10 cellular contexts compared by ENCODE assay signal in the genomic region with DNA sequence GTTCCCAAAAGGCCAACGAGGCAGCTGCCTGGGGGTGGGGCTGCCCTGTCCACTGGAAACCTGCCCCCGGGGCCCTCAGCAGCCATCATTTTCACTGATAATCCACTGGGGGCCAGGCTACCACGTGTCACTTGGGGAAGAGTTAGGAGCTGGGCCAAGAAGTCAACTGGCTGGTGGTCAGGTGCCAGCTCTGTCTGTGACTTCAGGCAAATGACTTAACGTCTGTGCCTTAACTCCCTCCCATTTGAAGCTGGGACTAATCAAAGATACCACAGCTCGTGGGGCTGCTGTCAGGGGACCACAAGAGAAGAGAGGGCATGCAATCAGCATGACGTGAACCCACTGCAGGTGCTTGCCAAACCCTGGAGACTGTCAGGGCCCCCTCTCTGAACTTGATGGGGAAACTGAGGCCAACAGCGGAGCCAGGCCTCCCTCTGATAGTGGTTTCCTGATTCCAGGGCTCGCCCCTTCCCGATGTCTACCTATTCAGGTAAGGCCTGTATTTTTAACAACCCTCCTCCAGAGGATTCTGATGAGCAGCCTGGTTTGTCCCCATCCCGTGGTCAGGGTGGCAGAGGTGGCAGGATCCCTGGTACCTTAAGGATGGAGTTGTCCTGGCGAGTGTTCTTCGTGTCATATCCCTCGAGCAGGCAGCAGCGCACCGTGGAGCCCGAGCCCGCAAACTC. TPM values are rescaled to one million over a fixed set of nuclear protein-coding genes. Genes with fewer than 3 reads are reported as not detected.
A peak's percentile ranks its signal among the peaks of the same experiment; 100 is the strongest.
DNase-seq lines count a peak whose midpoint lies in the region; ATAC-seq and TF ChIP-seq lines count a peak whose summit lies in the region.
"Had no signal": no experiment of that assay in that cellular context is flagged by ENCODE, and none has a peak within 500 bp of the region (broad histone marks: within the 10 kb centered on the region; RNA-seq: fewer than 3 reads in every experiment).

No MANE protein-coding gene starts in this region.

- H3K36me3 ChIP-seq in body of pancreas (replicated peaks in 1 of 2; ENCODE audit: insufficient read depth in 1 of 2, low read depth in 2 of 2), result peaks cover 0 to under 1% of the 10 kb centered on the region in 2 donors
- H3K36me3 ChIP-seq in naive thymus-derived CD4-positive, alpha-beta T cell (ENCODE audit: control insufficient read depth in 2 of 3, insufficient read depth in 3 of 3, low read length in 3 of 3), result peaks cover 15 to 91% (median 29%) of the 10 kb centered on the region in 3 experiments

- H3K4me1 Mint-ChIP-seq in Calu3 (ENCODE audit: low read depth, unreplicated experiment), result peaks cover 41% of the 10 kb centered on the region
- peaks cover 41 to 87% (median 63%) of the 10 kb centered on the region in 7 donors for H3K4me1 Mint-ChIP-seq in naive thymus-derived CD4-positive, alpha-beta T cell

- peak overlapping the region; percentile 85 for H3K27ac Mint-ChIP-seq in Calu3 (ENCODE audit: unreplicated experiment)
- peak overlapping the region; percentile 58 to 98 (median 90) for H3K27ac Mint-ChIP-seq in naive thymus-derived CD4-positive, alpha-beta T cell

- no peak overlapping the region for H3K4me3 ChIP-seq in body of pancreas
- H3K4me3 ChIP-seq in naive thymus-derived CD4-positive, alpha-beta T cell (ENCODE audit: low read length), result no peak overlapping the region
- H3K4me3 ChIP-seq: left lung, SJSA1 had no signal

- H3K9me3 Mint-ChIP-seq in Calu3 (ENCODE audit: low read depth, unreplicated experiment), result no peaks in the 10 kb centered on the region
- H3K9me3 Mint-ChIP-seq in naive thymus-derived CD4-positive, alpha-beta T cell, result no peaks in the 10 kb centered on the region

- peak in 1 of 3 donors; percentile 11 for TF ChIP-seq POLR2A in body of pancreas (IDR thresholded peaks at IDR 0.05)

- POLR2A ChIA-PET in naive thymus-derived CD4-positive, alpha-beta T cell (lab: Charles Lee), result interaction anchor here (0.8 to 61.3 kb wide), 7 partner anchors 9 to 168 kb away, joined by 3 to 1719 read pairs (median 5); a partner anchor contains a TSS

- 29 to 44% methylated on average over 6 to 17 of the region's 17 CpGs for WGBS in body of pancreas, 2 donors

- peaks cover 52% of the 10 kb centered on the region for H3K4me1 ChIP-seq in body of pancreas
- H3K4me1 ChIP-seq in naive thymus-derived CD4-positive, alpha-beta T cell (ENCODE audit: control insufficient read depth in 2 of 2, insufficient read depth in 2 of 2, low read length in 2 of 2), result peaks cover 36 to 61% of the 10 kb centered on the region in 2 donors
- H3K4me1 ChIP-seq: SJSA1 had no signal

- CTCF ChIA-PET in Calu3 (lab: Charles Lee), result interaction anchor here (0.7 to 1.4 kb wide), 2 partner anchors 85 to 101 kb away, joined by 3 read pairs; no protein-coding TSS in a partner anchor
- CTCF ChIA-PET in naive thymus-derived CD4-positive, alpha-beta T cell (lab: Charles Lee), result interaction anchor here (0.6 to 2.3 kb wide), 4 partner anchors 74 to 134 kb away, joined by 3 to 16 read pairs (median 6); no protein-coding TSS in a partner anchor

- ATAC-seq in body of pancreas, result peak; percentile 37
- ATAC-seq in naive thymus-derived CD4-positive, alpha-beta T cell, result peak; percentile 31
- ATAC-seq: left lung had no signal

- intact Hi-C loops in Calu3 (cut with micrococcal nuclease; ENCODE audit: unreplicated experiment), result no loop called here
- intact Hi-C loops in body of pancreas (cut with DNase I), result loop anchor here (10.0 kb wide), 1 partner anchor 175 kb away; a partner anchor contains a TSS
- intact Hi-C loops in naive thymus-derived CD4-positive, alpha-beta T cell (cut with micrococcal nuclease), result no loop called here

- peak overlapping the region; percentile 66 to 78 (median 74) for H3K27ac ChIP-seq in body of pancreas
- peak overlapping the region; percentile 84 for H3K27ac ChIP-seq in naive thymus-derived CD4-positive, alpha-beta T cell (ENCODE audit: low read depth, low read length)
- H3K27ac ChIP-seq: epithelial cell of prostate, left lung, SJSA1 had no signal

- DNase-seq in Calu3 (no peak), body of pancreas (peak in 2 of 4 donors; percentile 66 to 74), NCI-H1694 (lab: John Stamatoyannopoulos, UW) (no peak), dermis blood vessel endothelial cell (no peak), epidermal melanocyte (ENCODE audit: insufficient read length, low spot score) (no peak)
- DNase-seq in naive thymus-derived CD4-positive, alpha-beta T cell, result no peak
- DNase-seq: activated CD8-positive, alpha-beta memory T cell treated with anti-CD3 and anti-CD28 coated beads, Interleukin-2, amount 50 U/mL, for 48 hours had no signal

- no TSS peak for BruUV-seq in Calu3 (replicated peaks; lab: Mats Ljungman, UMichigan)

- no peaks in the 10 kb centered on the region for H3K27me3 ChIP-seq in body of pancreas
- H3K27me3 ChIP-seq in naive thymus-derived CD4-positive, alpha-beta T cell (ENCODE audit: control insufficient read depth in 2 of 2, insufficient read depth in 2 of 2, low read length in 2 of 2), result no peaks in the 10 kb centered on the region
- H3K27me3 ChIP-seq: left lung, SJSA1 had no signal

- no peaks in the 10 kb centered on the region for H3K27me3 Mint-ChIP-seq in Calu3 (ENCODE audit: unreplicated experiment)
- no peaks in the 10 kb centered on the region for H3K27me3 Mint-ChIP-seq in naive thymus-derived CD4-positive, alpha-beta T cell

- TF ChIP-seq CTCF in Calu3 (IDR thresholded peaks at IDR 0.05; ENCODE audit: unreplicated experiment), result no peak
- no peak for TF ChIP-seq CTCF in body of pancreas (IDR thresholded peaks at IDR 0.05)

- H3K4me3 Mint-ChIP-seq in Calu3 (ENCODE audit: low read depth, unreplicated experiment), result no peak overlapping the region
- H3K4me3 Mint-ChIP-seq in naive thymus-derived CD4-positive, alpha-beta T cell, result peak overlapping the region in 9 of 10 donors; percentile 25 to 75 (median 63)

- H3K36me3 Mint-ChIP-seq in Calu3 (ENCODE audit: insufficient read depth, unreplicated experiment), result peaks cover 39% of the 10 kb centered on the region
- peaks cover 0 to 30% (median 15%) of the 10 kb centered on the region in 5 donors for H3K36me3 Mint-ChIP-seq in naive thymus-derived CD4-positive, alpha-beta T cell

- no peaks in the 10 kb centered on the region for H3K9me3 ChIP-seq in body of pancreas
- no peaks in the 10 kb centered on the region for H3K9me3 ChIP-seq in naive thymus-derived CD4-positive, alpha-beta T cell (ENCODE audit: control insufficient read depth in 2 of 3, low read length in 3 of 3)
- H3K9me3 ChIP-seq: left lung, SJSA1 had no signal

RNA-seq across cellular contexts. Expression of a gene that starts 12.3 kb away (rescaled TPM):
- total RNA-seq in Calu3 (2022) (31.5 and 39.9 TPM in 2 replicates), body of pancreas (10 to 100 TPM; 23.3 to 39.9 TPM), dermis blood vessel endothelial cell (8.5 and 9.9 TPM in 2 replicates)
- total RNA-seq in naive thymus-derived CD4-positive, alpha-beta T cell, result 10 to 100 TPM; 29.1 to 84.4 (median 56.8) TPM
- polyA plus RNA-seq in naive thymus-derived CD4-positive, alpha-beta T cell, result 10 to 100 TPM; 29.3 to 39.5 TPM

RNA-seq across cellular contexts. Expression of a gene that starts 19.4 kb away (rescaled TPM):
- total RNA-seq in Calu3 (2022), result 0.17 and 1.1 TPM in 2 replicates
- total RNA-seq in body of pancreas, result 1 to 10 TPM; 1.3 to 2.6 TPM
- 1 to 10 TPM; 1.4 to 2.9 (median 2.1) TPM for total RNA-seq in naive thymus-derived CD4-positive, alpha-beta T cell
- under 1 TPM in 1 of 2 donors, not detected in 1; 0.17 TPM for polyA plus RNA-seq in naive thymus-derived CD4-positive, alpha-beta T cell
- total RNA-seq in dermis blood vessel endothelial cell, result 0.51 and 0.70 TPM in 2 replicates

RNA-seq across cellular contexts. Expression of a gene that starts 30.8 kb away (rescaled TPM):
- total RNA-seq in Calu3 (2022) (80.7 and 84.6 TPM in 2 replicates), body of pancreas (10 to 100 TPM; 41.9 to 42.0 TPM), dermis blood vessel endothelial cell (8.3 and 34.4 TPM in 2 replicates)
- total RNA-seq in naive thymus-derived CD4-positive, alpha-beta T cell, result 100 to 1,000 TPM; 252 to 664 (median 347) TPM
- polyA plus RNA-seq in naive thymus-derived CD4-positive, alpha-beta T cell, result 100 to 1,000 TPM; 124 to 297 TPM

RNA-seq across cellular contexts. Expression of a gene that starts 33.1 kb away (rescaled TPM):
- total RNA-seq in Calu3 (2022) (11.8 and 12.8 TPM in 2 replicates), body of pancreas (10 to 100 TPM; 36.6 to 63.8 TPM), dermis blood vessel endothelial cell (50.0 and 98.0 TPM in 2 replicates)
- total RNA-seq in naive thymus-derived CD4-positive, alpha-beta T cell, result 10 to 100 TPM; 28.0 to 51.0 (median 36.1) TPM
- polyA plus RNA-seq in naive thymus-derived CD4-positive, alpha-beta T cell, result 10 to 100 TPM; 20.0 to 21.7 TPM

RNA-seq across cellular contexts. Expression of a gene that starts 50.6 kb away (rescaled TPM):
- 9.1 and 12.1 TPM in 2 replicates for total RNA-seq in Calu3 (2022)
- 10 to 100 TPM; 46.1 to 66.7 TPM for total RNA-seq in body of pancreas
- 100 to 1,000 TPM in 3 of 5 experiments, 10 to 100 TPM in 2; 63.0 to 125 (median 107) TPM for total RNA-seq in naive thymus-derived CD4-positive, alpha-beta T cell
- polyA plus RNA-seq in naive thymus-derived CD4-positive, alpha-beta T cell, result 10 to 100 TPM; 28.3 to 34.5 TPM
- 33.2 and 44.8 TPM in 2 replicates for total RNA-seq in dermis blood vessel endothelial cell
